Comparison of ENCODE assay signal across 1 cellular context in the genomic region with DNA sequence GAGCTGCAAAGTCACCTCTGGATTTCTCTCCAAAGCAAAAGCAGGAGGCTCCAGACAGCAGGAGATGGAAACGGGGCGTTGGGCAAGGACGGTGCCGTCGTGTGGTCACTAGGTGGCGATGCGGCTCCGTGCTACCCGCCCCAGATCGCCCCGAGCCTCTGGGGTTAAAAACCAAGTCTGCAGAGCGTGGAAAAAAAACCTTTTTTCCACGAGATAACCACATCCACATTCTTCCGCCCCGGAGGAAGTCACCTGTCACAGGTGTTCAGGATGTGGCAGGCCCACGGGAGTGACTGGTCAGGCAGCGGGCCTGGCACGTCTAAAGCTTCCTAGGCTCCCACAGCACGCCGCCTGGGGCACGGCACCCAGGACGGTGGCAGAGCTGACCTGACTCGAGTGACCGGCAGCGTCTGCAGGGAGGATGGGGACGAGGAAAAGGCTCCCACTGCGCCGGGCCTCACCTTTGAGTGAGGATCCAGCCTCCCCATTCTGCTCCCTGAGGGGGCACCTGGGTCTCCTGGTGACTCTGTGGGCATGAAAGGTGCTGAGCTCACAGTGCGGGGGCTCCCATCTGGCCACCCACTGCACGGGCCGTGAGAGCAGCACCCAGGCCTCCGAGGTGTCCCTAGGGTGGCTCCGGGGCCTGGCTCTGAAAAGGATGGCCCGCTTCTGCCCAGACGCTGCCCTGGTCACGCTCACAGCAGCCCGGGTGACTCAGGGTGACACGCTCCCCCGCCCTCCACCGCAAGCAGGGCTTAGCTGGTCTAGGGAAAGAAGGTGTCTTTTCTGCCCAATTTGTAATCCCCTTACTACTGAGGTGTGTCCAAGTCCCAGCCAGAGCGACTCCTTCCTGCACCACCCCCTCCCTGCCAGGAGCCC.
A peak's percentile ranks its signal among the peaks of the same experiment; 100 is the strongest.
TF ChIP-seq lines count a peak whose summit lies in the region.

No MANE protein-coding gene starts in this region.

TF ChIP-seq in K562, 482 proteins besides CTCF, POLR2A, EP300 and RAD21 (continued from another document):
- TF ChIP-seq NR3C1 (CRISPR knock-in tag; IDR thresholded peaks at IDR 0.05) (no peak), RCOR1 (IDR thresholded peaks at IDR 0.05; ENCODE audit: borderline replicate concordance in 1 of 2, low read depth in 2 of 2, low read length in 2 of 2) (0 out of 4 replicates have a peak, but pooled peaks of 1 of the 2 experiments have one; percentile 51), CBFA2T3 (IDR thresholded peaks at IDR 0.05) (0 out of 2 replicates have a peak, but pooled peaks have one; percentile 10), YY1 (IDR thresholded peaks at IDR 0.05; ENCODE audit: borderline replicate concordance in 1 of 3, control insufficient read depth in 1 of 3, extremely low read depth in 1 of 3, insufficient read depth in 3 of 3, insufficient read length in 1 of 3, insufficient replicate concordance in 2 of 3, low read depth in 1 of 3, low read length in 2 of 3) (peak in 1 of 3 experiments; percentile 56), EZH2 (IDR thresholded peaks at IDR 0.05; ENCODE audit: borderline replicate concordance, low read depth, low read length) (no peak), JUN (IDR thresholded peaks at IDR 0.05; ENCODE audit: borderline replicate concordance, low read depth, low read length) (0 out of 2 replicates have a peak, but pooled peaks have one; percentile 8), JUN (CRISPR knock-in tag; IDR thresholded peaks at IDR 0.05; ENCODE audit: borderline replicate concordance) (no peak), ELF4 (CRISPR knock-in tag; IDR thresholded peaks at IDR 0.05) (no peak), SMAD4 (CRISPR knock-in tag; conservative IDR thresholded peaks at IDR 0.05) (peak; percentile 34; the same call in 1 of the 2 replicates), RBM22 (IDR thresholded peaks at IDR 0.05; ENCODE audit: low read depth, low read length, poor library complexity, severe bottlenecking) (peak; percentile 78), MTA3 (IDR thresholded peaks at IDR 0.05; ENCODE audit: borderline replicate concordance) (0 out of 2 replicates have a peak, but pooled peaks have one; percentile 25), POLR2G (IDR thresholded peaks at IDR 0.05; ENCODE audit: low read depth, low read length) (peak; percentile 49; the same call in 1 of the 2 replicates), MTA1 (IDR thresholded peaks at IDR 0.05; ENCODE audit: borderline replicate concordance) (0 out of 2 replicates have a peak, but pooled peaks have one; percentile 19), MYC (IDR thresholded peaks at IDR 0.05; ENCODE audit: low read depth, low read length) (0 out of 2 replicates have a peak, but pooled peaks have one; percentile 12), MYC (CRISPR knock-in tag; IDR thresholded peaks at IDR 0.05; ENCODE audit: borderline replicate concordance, low read depth) (no peak), SPI1 (IDR thresholded peaks at IDR 0.05; ENCODE audit: borderline replicate concordance, low read depth, low read length) (peak; percentile 13; the same call in 1 of the 2 replicates), TBL1XR1 (IDR thresholded peaks at IDR 0.05; ENCODE audit: low read length in 2 of 2) (no peak)
